Comparison of ENCODE assay signal across 1 cellular context in genomic region chr16:695355-696089, GRCh38.
A peak's percentile ranks its signal among the peaks of the same experiment; 100 is the strongest.
TF ChIP-seq lines count a peak whose summit lies in the region.

No MANE protein-coding gene starts in this region.

TF ChIP-seq in HepG2, 621 proteins besides CTCF, POLR2A, EP300 and RAD21 (continued from another document and continues in another):
- TF ChIP-seq TRIM22 (IDR thresholded peaks at IDR 0.05) (no peak), GPN1 (CRISPR knock-in tag; IDR thresholded peaks at IDR 0.05; ENCODE audit: borderline replicate concordance) (peak; percentile 23; the same call in 1 of the 2 replicates), ZNF160 (CRISPR knock-in tag; IDR thresholded peaks at IDR 0.05) (no peak), BRD4 (CRISPR knock-in tag; IDR thresholded peaks at IDR 0.05) (no peak), ZNF776 (CRISPR knock-in tag; IDR thresholded peaks at IDR 0.05) (peak; percentile 86; the same call in 1 of the 2 replicates), SNAPC2 (CRISPR knock-in tag; IDR thresholded peaks at IDR 0.05) (no peak), ZNF460 (CRISPR knock-in tag; IDR thresholded peaks at IDR 0.05; ENCODE audit: borderline replicate concordance) (no peak), SMAD9 (CRISPR knock-in tag; IDR thresholded peaks at IDR 0.05) (no peak), TEF (CRISPR knock-in tag; IDR thresholded peaks at IDR 0.05) (no peak), ZNF747 (CRISPR knock-in tag; IDR thresholded peaks at IDR 0.05; ENCODE audit: borderline replicate concordance) (0 out of 2 replicates have a peak, but pooled peaks have one; percentile 47), ZNF678 (CRISPR knock-in tag; IDR thresholded peaks at IDR 0.05) (no peak), SMAD1 (CRISPR knock-in tag; IDR thresholded peaks at IDR 0.05; ENCODE audit: borderline replicate concordance, low read depth) (peak; percentile 50; the same call in 1 of the 2 replicates), REXO4 (CRISPR knock-in tag; IDR thresholded peaks at IDR 0.05; ENCODE audit: borderline replicate concordance) (0 out of 2 replicates have a peak, but pooled peaks have one; percentile 83), MTA1 (CRISPR knock-in tag; IDR thresholded peaks at IDR 0.05; ENCODE audit: borderline replicate concordance) (peak; percentile 32; the same call in 1 of the 2 replicates), ZNF552 (CRISPR knock-in tag; IDR thresholded peaks at IDR 0.05; ENCODE audit: borderline replicate concordance) (0 out of 2 replicates have a peak, but pooled peaks have one; percentile 44), ISX (CRISPR knock-in tag; conservative IDR thresholded peaks at IDR 0.05) (no peak), CHCHD3 (CRISPR knock-in tag; IDR thresholded peaks at IDR 0.05) (0 out of 2 replicates have a peak, but pooled peaks have one; percentile 78), ZNF225 (CRISPR knock-in tag; IDR thresholded peaks at IDR 0.05) (peak; percentile 60; the same call in 1 of the 2 replicates), ZNF253 (CRISPR knock-in tag; IDR thresholded peaks at IDR 0.05; ENCODE audit: borderline replicate concordance) (peak; percentile 92; the same call in 1 of the 2 replicates), GABPB1 (CRISPR knock-in tag; IDR thresholded peaks at IDR 0.05) (peak; percentile 29; the same call in 1 of the 2 replicates), CAMTA2 (CRISPR knock-in tag; IDR thresholded peaks at IDR 0.05; ENCODE audit: borderline replicate concordance) (0 out of 2 replicates have a peak, but pooled peaks have one; percentile 42), KDM1A (CRISPR knock-in tag; IDR thresholded peaks at IDR 0.05) (no peak), MXD1 (CRISPR knock-in tag; IDR thresholded peaks at IDR 0.05) (peak; percentile 84), TCF7 (IDR thresholded peaks at IDR 0.05; ENCODE audit: low read depth) (no peak), ZNF563 (CRISPR knock-in tag; IDR thresholded peaks at IDR 0.05) (peak; percentile 43; the same call in 1 of the 2 replicates), ZBTB42 (CRISPR knock-in tag; IDR thresholded peaks at IDR 0.05) (no peak), CREBL2 (CRISPR knock-in tag; IDR thresholded peaks at IDR 0.05; ENCODE audit: borderline replicate concordance) (no peak), ZNF142 (CRISPR knock-in tag; IDR thresholded peaks at IDR 0.05) (peak; percentile 92), IKZF4 (CRISPR knock-in tag; IDR thresholded peaks at IDR 0.05; ENCODE audit: borderline replicate concordance, low read depth, not compliant biosample characterization) (peak; percentile 75), NFKB2 (CRISPR knock-in tag; IDR thresholded peaks at IDR 0.05; ENCODE audit: borderline replicate concordance) (peak; percentile 59; the same call in 1 of the 2 replicates), ZNF646 (CRISPR knock-in tag; IDR thresholded peaks at IDR 0.05) (0 out of 2 replicates have a peak, but pooled peaks have one; percentile 21), BATF2 (CRISPR knock-in tag; IDR thresholded peaks at IDR 0.05) (peak; percentile 87), ZBED4 (CRISPR knock-in tag; IDR thresholded peaks at IDR 0.05; ENCODE audit: borderline replicate concordance) (no peak; the same call in 1 of the 2 replicates), XBP1 (CRISPR knock-in tag; IDR thresholded peaks at IDR 0.05) (no peak), NFIC (IDR thresholded peaks at IDR 0.05; ENCODE audit: low read length) (no peak), KAT7 (CRISPR knock-in tag; IDR thresholded peaks at IDR 0.05; ENCODE audit: borderline replicate concordance) (no peak; the same call in 1 of the 2 replicates), ATF7-NPFF (CRISPR knock-in tag; IDR thresholded peaks at IDR 0.05; ENCODE audit: low read depth) (peak; percentile 74; the same call in 1 of the 2 replicates), SP5 (CRISPR knock-in tag; IDR thresholded peaks at IDR 0.05; ENCODE audit: borderline replicate concordance, low read depth) (peak; percentile 19; the same call in 1 of the 2 replicates), ZNF589 (CRISPR knock-in tag; conservative IDR thresholded peaks at IDR 0.05) (peak; percentile 85; the same call in 1 of the 2 replicates), ZNF260 (CRISPR knock-in tag; IDR thresholded peaks at IDR 0.05; ENCODE audit: borderline replicate concordance, low read depth) (no peak), SOX6 (IDR thresholded peaks at IDR 0.05) (no peak), SOX6 (CRISPR knock-in tag; IDR thresholded peaks at IDR 0.05) (0 out of 2 replicates have a peak, but pooled peaks have one; percentile 29)
